In genomic region chr20:62367483-62368302, GRCh38 we compare ENCODE assay signal across 1 cellular context.
TF ChIP-seq lines count a peak whose summit lies in the region.

No MANE protein-coding gene starts in this region.

TF ChIP-seq in HepG2, 621 proteins besides CTCF, POLR2A, EP300 and RAD21 (continued from another document and continues in another):
- TF ChIP-seq, protein P1, sequence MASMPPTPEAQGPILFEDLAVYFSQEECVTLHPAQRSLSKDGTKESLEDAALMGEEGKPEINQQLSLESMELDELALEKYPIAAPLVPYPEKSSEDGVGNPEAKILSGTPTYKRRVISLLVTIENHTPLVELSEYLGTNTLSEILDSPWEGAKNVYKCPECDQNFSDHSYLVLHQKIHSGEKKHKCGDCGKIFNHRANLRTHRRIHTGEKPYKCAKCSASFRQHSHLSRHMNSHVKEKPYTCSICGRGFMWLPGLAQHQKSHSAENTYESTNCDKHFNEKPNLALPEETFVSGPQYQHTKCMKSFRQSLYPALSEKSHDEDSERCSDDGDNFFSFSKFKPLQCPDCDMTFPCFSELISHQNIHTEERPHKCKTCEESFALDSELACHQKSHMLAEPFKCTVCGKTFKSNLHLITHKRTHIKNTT (CRISPR knock-in tag; IDR thresholded peaks at IDR 0.05): no peak
- TF ChIP-seq ETV5 (CRISPR knock-in tag; IDR thresholded peaks at IDR 0.05; ENCODE audit: borderline replicate concordance) (peak; percentile 67), ISX (CRISPR knock-in tag; conservative IDR thresholded peaks at IDR 0.05) (0 out of 2 replicates have a peak, but pooled peaks have one; percentile 65), ZFAT (CRISPR knock-in tag; conservative IDR thresholded peaks at IDR 0.05) (peak; percentile 73; the same call in 1 of the 2 replicates), ELF3 (CRISPR knock-in tag; IDR thresholded peaks at IDR 0.05) (peak; percentile 28; the same call in 1 of the 2 replicates), JDP2 (CRISPR knock-in tag; IDR thresholded peaks at IDR 0.05; ENCODE audit: borderline replicate concordance) (peak; percentile 50; the same call in 1 of the 2 replicates), RXRB (CRISPR knock-in tag; IDR thresholded peaks at IDR 0.05; ENCODE audit: borderline replicate concordance) (0 out of 2 replicates have a peak, but pooled peaks have one; percentile 45), ZNF34 (CRISPR knock-in tag; IDR thresholded peaks at IDR 0.05; ENCODE audit: borderline replicate concordance) (peak; percentile 47; the same call in 1 of the 2 replicates), ZNF616 (CRISPR knock-in tag; IDR thresholded peaks at IDR 0.05; ENCODE audit: low read depth) (peak; percentile 95), ZNF530 (CRISPR knock-in tag; IDR thresholded peaks at IDR 0.05; ENCODE audit: low read depth) (0 out of 2 replicates have a peak, but pooled peaks have one; percentile 74), ZSCAN21 (CRISPR knock-in tag; IDR thresholded peaks at IDR 0.05; ENCODE audit: borderline replicate concordance) (peak; percentile 76), CC2D1A (CRISPR knock-in tag; IDR thresholded peaks at IDR 0.05) (peak; percentile 57; the same call in 1 of the 2 replicates), ZNF44 (CRISPR knock-in tag; IDR thresholded peaks at IDR 0.05) (no peak), ZKSCAN8 (CRISPR knock-in tag; IDR thresholded peaks at IDR 0.05; ENCODE audit: borderline replicate concordance) (0 out of 2 replicates have a peak, but pooled peaks have one; percentile 27), SOX5 (CRISPR knock-in tag; IDR thresholded peaks at IDR 0.05; ENCODE audit: borderline replicate concordance) (peak; percentile 23; the same call in 1 of the 2 replicates), ZNF713 (CRISPR knock-in tag; IDR thresholded peaks at IDR 0.05) (no peak), ZNF20 (CRISPR knock-in tag; IDR thresholded peaks at IDR 0.05) (no peak; the same call in 1 of the 2 replicates), ZNF232 (CRISPR knock-in tag; IDR thresholded peaks at IDR 0.05; ENCODE audit: borderline replicate concordance) (peak; percentile 73), ARNT2 (CRISPR knock-in tag; IDR thresholded peaks at IDR 0.05; ENCODE audit: low read depth) (peak; percentile 38), KDM5A (IDR thresholded peaks at IDR 0.05; ENCODE audit: borderline replicate concordance, low read length) (no peak; the same call in 1 of the 2 replicates), PTBP1 (IDR thresholded peaks at IDR 0.05; ENCODE audit: low read depth, low read length, poor library complexity, severe bottlenecking) (peak; percentile 65), U2AF1 (optimal IDR thresholded peaks at IDR 0.05; ENCODE audit: low read depth, low read length) (peak; percentile 90), RELA (CRISPR knock-in tag; IDR thresholded peaks at IDR 0.05) (peak; percentile 41; the same call in 1 of the 2 replicates), ZBTB26 (CRISPR knock-in tag; IDR thresholded peaks at IDR 0.05; ENCODE audit: borderline replicate concordance) (no peak), ZNF335 (CRISPR knock-in tag; IDR thresholded peaks at IDR 0.05) (no peak; the same call in 1 of the 2 replicates), KLF11 (CRISPR knock-in tag; IDR thresholded peaks at IDR 0.05) (no peak; the same call in 1 of the 2 replicates), FOXO4 (CRISPR knock-in tag; conservative IDR thresholded peaks at IDR 0.05) (0 out of 2 replicates have a peak, but pooled peaks have one; percentile 67), ZNF468 (CRISPR knock-in tag; IDR thresholded peaks at IDR 0.05) (peak; percentile 96), LCORL (IDR thresholded peaks at IDR 0.05) (0 out of 2 replicates have a peak, but pooled peaks have one; percentile 38), LCORL (CRISPR knock-in tag; IDR thresholded peaks at IDR 0.05) (peak; percentile 79; the same call in 1 of the 2 replicates), MAF1 (CRISPR knock-in tag; IDR thresholded peaks at IDR 0.05; ENCODE audit: borderline replicate concordance) (no peak; the same call in 1 of the 2 replicates), RFXANK (CRISPR knock-in tag; IDR thresholded peaks at IDR 0.05) (0 out of 2 replicates have a peak, but pooled peaks have one; percentile 33), IRF2 (CRISPR knock-in tag; IDR thresholded peaks at IDR 0.05) (no peak), SPEN (CRISPR knock-in tag; IDR thresholded peaks at IDR 0.05; ENCODE audit: low read depth) (peak; percentile 49; the same call in 1 of the 2 replicates), SAFB2 (CRISPR knock-in tag; IDR thresholded peaks at IDR 0.05; ENCODE audit: borderline replicate concordance, low read depth) (0 out of 2 replicates have a peak, but pooled peaks have one; percentile 41), ZBTB20 (CRISPR knock-in tag; IDR thresholded peaks at IDR 0.05; ENCODE audit: borderline replicate concordance, low read depth) (peak; percentile 28; the same call in 1 of the 2 replicates), ZNF101 (CRISPR knock-in tag; IDR thresholded peaks at IDR 0.05; ENCODE audit: borderline replicate concordance, low read depth) (peak; percentile 93; the same call in 1 of the 2 replicates), YEATS2 (CRISPR knock-in tag; IDR thresholded peaks at IDR 0.05; ENCODE audit: borderline replicate concordance) (peak; percentile 57; the same call in 1 of the 2 replicates), MLXIP (CRISPR knock-in tag; IDR thresholded peaks at IDR 0.05; ENCODE audit: borderline replicate concordance) (peak; percentile 46; the same call in 1 of the 2 replicates), ZNF570 (CRISPR knock-in tag; IDR thresholded peaks at IDR 0.05; ENCODE audit: borderline replicate concordance) (peak; percentile 94)
- TF ChIP-seq, protein P2, sequence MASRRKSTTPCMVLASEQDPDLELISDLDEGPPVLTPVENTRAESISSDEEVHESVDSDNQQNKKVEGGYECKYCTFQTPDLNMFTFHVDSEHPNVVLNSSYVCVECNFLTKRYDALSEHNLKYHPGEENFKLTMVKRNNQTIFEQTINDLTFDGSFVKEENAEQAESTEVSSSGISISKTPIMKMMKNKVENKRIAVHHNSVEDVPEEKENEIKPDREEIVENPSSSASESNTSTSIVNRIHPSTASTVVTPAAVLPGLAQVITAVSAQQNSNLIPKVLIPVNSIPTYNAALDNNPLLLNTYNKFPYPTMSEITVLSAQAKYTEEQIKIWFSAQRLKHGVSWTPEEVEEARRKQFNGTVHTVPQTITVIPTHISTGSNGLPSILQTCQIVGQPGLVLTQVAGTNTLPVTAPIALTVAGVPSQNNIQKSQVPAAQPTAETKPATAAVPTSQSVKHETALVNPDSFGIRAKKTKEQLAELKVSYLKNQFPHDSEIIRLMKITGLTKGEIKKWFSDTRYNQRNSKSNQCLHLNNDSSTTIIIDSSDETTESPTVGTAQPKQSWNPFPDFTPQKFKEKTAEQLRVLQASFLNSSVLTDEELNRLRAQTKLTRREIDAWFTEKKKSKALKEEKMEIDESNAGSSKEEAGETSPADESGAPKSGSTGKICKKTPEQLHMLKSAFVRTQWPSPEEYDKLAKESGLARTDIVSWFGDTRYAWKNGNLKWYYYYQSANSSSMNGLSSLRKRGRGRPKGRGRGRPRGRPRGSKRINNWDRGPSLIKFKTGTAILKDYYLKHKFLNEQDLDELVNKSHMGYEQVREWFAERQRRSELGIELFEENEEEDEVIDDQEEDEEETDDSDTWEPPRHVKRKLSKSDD (CRISPR knock-in tag; IDR thresholded peaks at IDR 0.05; ENCODE audit: low read depth): peak; percentile 79; the same call in 1 of the 2 replicates
- TF ChIP-seq, protein P3, sequence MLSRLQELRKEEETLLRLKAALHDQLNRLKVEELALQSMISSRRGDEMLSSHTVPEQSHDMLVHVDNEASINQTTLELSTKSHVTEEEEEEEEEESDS (CRISPR knock-in tag; IDR thresholded peaks at IDR 0.05; ENCODE audit: borderline replicate concordance): no peak
- TF ChIP-seq, protein P4, sequence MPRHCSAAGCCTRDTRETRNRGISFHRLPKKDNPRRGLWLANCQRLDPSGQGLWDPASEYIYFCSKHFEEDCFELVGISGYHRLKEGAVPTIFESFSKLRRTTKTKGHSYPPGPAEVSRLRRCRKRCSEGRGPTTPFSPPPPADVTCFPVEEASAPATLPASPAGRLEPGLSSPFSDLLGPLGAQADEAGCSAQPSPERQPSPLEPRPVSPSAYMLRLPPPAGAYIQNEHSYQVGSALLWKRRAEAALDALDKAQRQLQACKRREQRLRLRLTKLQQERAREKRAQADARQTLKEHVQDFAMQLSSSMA (CRISPR knock-in tag; IDR thresholded peaks at IDR 0.05): peak; percentile 94; the same call in 1 of the 2 replicates
- TF ChIP-seq, protein P5, sequence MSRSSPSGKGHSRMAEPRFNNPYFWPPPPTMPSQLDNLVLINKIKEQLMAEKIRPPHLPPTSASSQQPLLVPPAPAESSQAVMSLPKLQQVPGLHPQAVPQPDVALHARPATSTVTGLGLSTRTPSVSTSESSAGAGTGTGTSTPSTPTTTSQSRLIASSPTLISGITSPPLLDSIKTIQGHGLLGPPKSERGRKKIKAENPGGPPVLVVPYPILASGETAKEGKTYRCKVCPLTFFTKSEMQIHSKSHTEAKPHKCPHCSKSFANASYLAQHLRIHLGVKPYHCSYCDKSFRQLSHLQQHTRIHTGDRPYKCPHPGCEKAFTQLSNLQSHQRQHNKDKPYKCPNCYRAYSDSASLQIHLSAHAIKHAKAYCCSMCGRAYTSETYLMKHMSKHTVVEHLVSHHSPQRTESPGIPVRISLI (CRISPR knock-in tag; IDR thresholded peaks at IDR 0.05; ENCODE audit: borderline replicate concordance): peak; percentile 14; the same call in 1 of the 2 replicates
- TF ChIP-seq, protein P6, sequence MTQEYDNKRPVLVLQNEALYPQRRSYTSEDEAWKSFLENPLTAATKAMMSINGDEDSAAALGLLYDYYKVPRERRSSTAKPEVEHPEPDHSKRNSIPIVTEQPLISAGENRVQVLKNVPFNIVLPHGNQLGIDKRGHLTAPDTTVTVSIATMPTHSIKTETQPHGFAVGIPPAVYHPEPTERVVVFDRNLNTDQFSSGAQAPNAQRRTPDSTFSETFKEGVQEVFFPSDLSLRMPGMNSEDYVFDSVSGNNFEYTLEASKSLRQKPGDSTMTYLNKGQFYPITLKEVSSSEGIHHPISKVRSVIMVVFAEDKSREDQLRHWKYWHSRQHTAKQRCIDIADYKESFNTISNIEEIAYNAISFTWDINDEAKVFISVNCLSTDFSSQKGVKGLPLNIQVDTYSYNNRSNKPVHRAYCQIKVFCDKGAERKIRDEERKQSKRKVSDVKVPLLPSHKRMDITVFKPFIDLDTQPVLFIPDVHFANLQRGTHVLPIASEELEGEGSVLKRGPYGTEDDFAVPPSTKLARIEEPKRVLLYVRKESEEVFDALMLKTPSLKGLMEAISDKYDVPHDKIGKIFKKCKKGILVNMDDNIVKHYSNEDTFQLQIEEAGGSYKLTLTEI (CRISPR knock-in tag; conservative IDR thresholded peaks at IDR 0.05): no peak
- TF ChIP-seq, protein P7, sequence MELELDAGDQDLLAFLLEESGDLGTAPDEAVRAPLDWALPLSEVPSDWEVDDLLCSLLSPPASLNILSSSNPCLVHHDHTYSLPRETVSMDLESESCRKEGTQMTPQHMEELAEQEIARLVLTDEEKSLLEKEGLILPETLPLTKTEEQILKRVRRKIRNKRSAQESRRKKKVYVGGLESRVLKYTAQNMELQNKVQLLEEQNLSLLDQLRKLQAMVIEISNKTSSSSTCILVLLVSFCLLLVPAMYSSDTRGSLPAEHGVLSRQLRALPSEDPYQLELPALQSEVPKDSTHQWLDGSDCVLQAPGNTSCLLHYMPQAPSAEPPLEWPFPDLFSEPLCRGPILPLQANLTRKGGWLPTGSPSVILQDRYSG (CRISPR knock-in tag; IDR thresholded peaks at IDR 0.05): no peak
- TF ChIP-seq, protein P8, sequence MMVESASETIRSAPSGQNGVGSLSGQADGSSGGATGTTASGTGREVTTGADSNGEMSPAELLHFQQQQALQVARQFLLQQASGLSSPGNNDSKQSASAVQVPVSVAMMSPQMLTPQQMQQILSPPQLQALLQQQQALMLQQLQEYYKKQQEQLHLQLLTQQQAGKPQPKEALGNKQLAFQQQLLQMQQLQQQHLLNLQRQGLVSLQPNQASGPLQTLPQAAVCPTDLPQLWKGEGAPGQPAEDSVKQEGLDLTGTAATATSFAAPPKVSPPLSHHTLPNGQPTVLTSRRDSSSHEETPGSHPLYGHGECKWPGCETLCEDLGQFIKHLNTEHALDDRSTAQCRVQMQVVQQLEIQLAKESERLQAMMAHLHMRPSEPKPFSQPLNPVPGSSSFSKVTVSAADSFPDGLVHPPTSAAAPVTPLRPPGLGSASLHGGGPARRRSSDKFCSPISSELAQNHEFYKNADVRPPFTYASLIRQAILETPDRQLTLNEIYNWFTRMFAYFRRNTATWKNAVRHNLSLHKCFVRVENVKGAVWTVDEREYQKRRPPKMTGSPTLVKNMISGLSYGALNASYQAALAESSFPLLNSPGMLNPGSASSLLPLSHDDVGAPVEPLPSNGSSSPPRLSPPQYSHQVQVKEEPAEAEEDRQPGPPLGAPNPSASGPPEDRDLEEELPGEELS (CRISPR knock-in tag; IDR thresholded peaks at IDR 0.05): no peak; the same call in 1 of the 2 replicates
